ENCODE assay signal across 1 cellular context in the genomic region with DNA sequence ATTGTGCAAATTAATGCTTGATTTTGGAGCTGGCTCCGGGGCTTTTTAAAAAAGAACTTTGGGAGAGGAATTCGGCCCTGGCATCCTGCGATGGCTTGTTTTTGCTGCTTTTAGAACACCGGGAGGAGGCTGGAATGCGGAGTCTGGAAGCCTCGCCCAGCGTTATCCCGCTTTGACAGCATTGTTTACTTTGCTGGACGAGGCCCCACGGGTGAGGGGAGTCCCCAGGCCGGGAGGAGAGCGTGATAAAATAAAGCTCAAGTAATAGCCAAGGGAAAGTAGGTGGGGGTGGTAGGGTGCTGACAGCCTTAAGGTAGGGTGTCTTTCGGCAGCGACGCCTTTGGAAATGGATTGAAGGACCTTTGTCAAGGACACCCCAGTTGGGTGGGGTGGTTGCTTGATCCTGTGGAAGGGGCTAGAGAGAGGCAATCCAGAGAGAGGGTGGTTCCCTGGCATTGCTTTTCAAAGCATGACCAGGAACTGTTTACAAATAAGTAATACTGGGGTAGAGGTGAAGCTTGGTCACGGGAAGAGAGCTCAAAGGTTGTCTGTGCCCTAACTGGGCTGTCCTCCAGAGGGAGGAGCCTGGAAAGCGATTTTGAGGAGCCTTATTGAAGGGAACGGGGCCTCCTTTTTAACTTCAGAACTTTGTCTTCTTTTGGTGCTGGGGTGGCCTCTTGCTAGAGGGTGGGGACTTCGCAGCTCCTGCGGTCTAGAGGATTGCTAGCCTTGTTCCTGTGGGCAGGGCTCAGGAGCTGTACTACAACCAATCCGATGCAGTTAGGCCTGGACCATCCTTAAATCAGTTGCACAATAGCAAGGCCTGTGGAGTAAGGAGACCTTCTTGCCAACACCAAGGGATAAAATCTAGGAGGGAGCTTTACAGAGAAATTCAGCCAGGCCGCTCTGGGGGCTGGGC.
TF ChIP-seq lines count a peak whose summit lies in the region.

No MANE protein-coding gene starts in this region.

TF ChIP-seq in HepG2, 621 proteins besides CTCF, POLR2A, EP300 and RAD21 (continued from another document and continues in another):
- TF ChIP-seq, protein P1, sequence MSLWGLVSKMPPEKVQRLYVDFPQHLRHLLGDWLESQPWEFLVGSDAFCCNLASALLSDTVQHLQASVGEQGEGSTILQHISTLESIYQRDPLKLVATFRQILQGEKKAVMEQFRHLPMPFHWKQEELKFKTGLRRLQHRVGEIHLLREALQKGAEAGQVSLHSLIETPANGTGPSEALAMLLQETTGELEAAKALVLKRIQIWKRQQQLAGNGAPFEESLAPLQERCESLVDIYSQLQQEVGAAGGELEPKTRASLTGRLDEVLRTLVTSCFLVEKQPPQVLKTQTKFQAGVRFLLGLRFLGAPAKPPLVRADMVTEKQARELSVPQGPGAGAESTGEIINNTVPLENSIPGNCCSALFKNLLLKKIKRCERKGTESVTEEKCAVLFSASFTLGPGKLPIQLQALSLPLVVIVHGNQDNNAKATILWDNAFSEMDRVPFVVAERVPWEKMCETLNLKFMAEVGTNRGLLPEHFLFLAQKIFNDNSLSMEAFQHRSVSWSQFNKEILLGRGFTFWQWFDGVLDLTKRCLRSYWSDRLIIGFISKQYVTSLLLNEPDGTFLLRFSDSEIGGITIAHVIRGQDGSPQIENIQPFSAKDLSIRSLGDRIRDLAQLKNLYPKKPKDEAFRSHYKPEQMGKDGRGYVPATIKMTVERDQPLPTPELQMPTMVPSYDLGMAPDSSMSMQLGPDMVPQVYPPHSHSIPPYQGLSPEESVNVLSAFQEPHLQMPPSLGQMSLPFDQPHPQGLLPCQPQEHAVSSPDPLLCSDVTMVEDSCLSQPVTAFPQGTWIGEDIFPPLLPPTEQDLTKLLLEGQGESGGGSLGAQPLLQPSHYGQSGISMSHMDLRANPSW (CRISPR knock-in tag; IDR thresholded peaks at IDR 0.05; ENCODE audit: borderline replicate concordance): no peak
- no peak for TF ChIP-seq CREB3 (CRISPR knock-in tag; IDR thresholded peaks at IDR 0.05)
- TF ChIP-seq MEIS1 (CRISPR knock-in tag; IDR thresholded peaks at IDR 0.05; ENCODE audit: borderline replicate concordance): no peak
- TF ChIP-seq ZNF496 (CRISPR knock-in tag; IDR thresholded peaks at IDR 0.05; ENCODE audit: insufficient replicate concordance): no peak
- no peak for TF ChIP-seq MED8 (CRISPR knock-in tag; IDR thresholded peaks at IDR 0.05; ENCODE audit: insufficient replicate concordance)
- TF ChIP-seq ZNF562 (CRISPR knock-in tag; IDR thresholded peaks at IDR 0.05; ENCODE audit: borderline replicate concordance): no peak
- no peak for TF ChIP-seq ZNF251 (CRISPR knock-in tag; IDR thresholded peaks at IDR 0.05)
- TF ChIP-seq ZNF790 (CRISPR knock-in tag; IDR thresholded peaks at IDR 0.05; ENCODE audit: borderline replicate concordance): no peak
- no peak for TF ChIP-seq NFE2 (CRISPR knock-in tag; IDR thresholded peaks at IDR 0.05)
- TF ChIP-seq HDAC1 (CRISPR knock-in tag; IDR thresholded peaks at IDR 0.05): peak; percentile 69
- TF ChIP-seq, protein P2, sequence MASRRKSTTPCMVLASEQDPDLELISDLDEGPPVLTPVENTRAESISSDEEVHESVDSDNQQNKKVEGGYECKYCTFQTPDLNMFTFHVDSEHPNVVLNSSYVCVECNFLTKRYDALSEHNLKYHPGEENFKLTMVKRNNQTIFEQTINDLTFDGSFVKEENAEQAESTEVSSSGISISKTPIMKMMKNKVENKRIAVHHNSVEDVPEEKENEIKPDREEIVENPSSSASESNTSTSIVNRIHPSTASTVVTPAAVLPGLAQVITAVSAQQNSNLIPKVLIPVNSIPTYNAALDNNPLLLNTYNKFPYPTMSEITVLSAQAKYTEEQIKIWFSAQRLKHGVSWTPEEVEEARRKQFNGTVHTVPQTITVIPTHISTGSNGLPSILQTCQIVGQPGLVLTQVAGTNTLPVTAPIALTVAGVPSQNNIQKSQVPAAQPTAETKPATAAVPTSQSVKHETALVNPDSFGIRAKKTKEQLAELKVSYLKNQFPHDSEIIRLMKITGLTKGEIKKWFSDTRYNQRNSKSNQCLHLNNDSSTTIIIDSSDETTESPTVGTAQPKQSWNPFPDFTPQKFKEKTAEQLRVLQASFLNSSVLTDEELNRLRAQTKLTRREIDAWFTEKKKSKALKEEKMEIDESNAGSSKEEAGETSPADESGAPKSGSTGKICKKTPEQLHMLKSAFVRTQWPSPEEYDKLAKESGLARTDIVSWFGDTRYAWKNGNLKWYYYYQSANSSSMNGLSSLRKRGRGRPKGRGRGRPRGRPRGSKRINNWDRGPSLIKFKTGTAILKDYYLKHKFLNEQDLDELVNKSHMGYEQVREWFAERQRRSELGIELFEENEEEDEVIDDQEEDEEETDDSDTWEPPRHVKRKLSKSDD (CRISPR knock-in tag; IDR thresholded peaks at IDR 0.05; ENCODE audit: low read depth): no peak
- no peak for TF ChIP-seq KAT2B (IDR thresholded peaks at IDR 0.05; ENCODE audit: borderline replicate concordance, low read depth, low read length)
- TF ChIP-seq SMC3 (IDR thresholded peaks at IDR 0.05; ENCODE audit: low read length): no peak
- no peak for TF ChIP-seq ZNF160 (CRISPR knock-in tag; IDR thresholded peaks at IDR 0.05)
- TF ChIP-seq ZSCAN22 (CRISPR knock-in tag; IDR thresholded peaks at IDR 0.05): no peak
- no peak for TF ChIP-seq U2AF1 (optimal IDR thresholded peaks at IDR 0.05; ENCODE audit: low read depth, low read length)
- no peak for TF ChIP-seq ZNF75D (CRISPR knock-in tag; IDR thresholded peaks at IDR 0.05; ENCODE audit: borderline replicate concordance)
- TF ChIP-seq HMG20A (CRISPR knock-in tag; IDR thresholded peaks at IDR 0.05; ENCODE audit: borderline replicate concordance): peak; percentile 8; the same call in 1 of the 2 replicates
- no peak for TF ChIP-seq AGO1 (IDR thresholded peaks at IDR 0.05; ENCODE audit: low read depth, low read length, poor library complexity, severe bottlenecking)
- no peak for TF ChIP-seq MEF2D (CRISPR knock-in tag; IDR thresholded peaks at IDR 0.05)
- no peak for TF ChIP-seq SRSF4 (IDR thresholded peaks at IDR 0.05; ENCODE audit: low read depth, low read length, poor library complexity, severe bottlenecking)
- TF ChIP-seq, protein P3, sequence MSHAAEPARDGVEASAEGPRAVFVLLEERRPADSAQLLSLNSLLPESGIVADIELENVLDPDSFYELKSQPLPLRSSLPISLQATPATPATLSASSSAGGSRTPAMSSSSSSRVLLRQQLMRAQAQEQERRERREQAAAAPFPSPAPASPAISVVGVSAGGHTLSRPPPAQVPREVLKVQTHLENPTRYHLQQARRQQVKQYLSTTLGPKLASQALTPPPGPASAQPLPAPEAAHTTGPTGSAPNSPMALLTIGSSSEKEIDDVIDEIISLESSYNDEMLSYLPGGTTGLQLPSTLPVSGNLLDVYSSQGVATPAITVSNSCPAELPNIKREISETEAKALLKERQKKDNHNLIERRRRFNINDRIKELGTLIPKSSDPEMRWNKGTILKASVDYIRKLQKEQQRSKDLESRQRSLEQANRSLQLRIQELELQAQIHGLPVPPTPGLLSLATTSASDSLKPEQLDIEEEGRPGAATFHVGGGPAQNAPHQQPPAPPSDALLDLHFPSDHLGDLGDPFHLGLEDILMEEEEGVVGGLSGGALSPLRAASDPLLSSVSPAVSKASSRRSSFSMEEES (CRISPR knock-in tag; IDR thresholded peaks at IDR 0.05): peak; percentile 88
- TF ChIP-seq ZNF407 (CRISPR knock-in tag; IDR thresholded peaks at IDR 0.05; ENCODE audit: not compliant biosample characterization): no peak
- no peak for TF ChIP-seq ZBTB25 (CRISPR knock-in tag; IDR thresholded peaks at IDR 0.05)
- TF ChIP-seq, protein P4, sequence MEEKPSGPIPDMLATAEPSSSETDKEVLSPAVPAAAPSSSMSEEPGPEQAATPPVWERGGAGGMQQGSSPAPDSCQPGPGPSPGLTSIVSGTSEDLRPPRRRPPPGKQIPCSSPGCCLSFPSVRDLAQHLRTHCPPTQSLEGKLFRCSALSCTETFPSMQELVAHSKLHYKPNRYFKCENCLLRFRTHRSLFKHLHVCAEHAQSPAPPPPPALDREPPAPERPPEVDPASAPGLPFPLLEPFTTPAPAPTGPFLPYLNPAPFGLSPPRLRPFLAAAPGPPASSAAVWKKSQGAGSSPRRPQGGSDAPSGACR (CRISPR knock-in tag; IDR thresholded peaks at IDR 0.05): no peak
- TF ChIP-seq GMEB2 (CRISPR knock-in tag; IDR thresholded peaks at IDR 0.05; ENCODE audit: low read depth): no peak
- TF ChIP-seq MTA1 (CRISPR knock-in tag; IDR thresholded peaks at IDR 0.05; ENCODE audit: borderline replicate concordance): peak; percentile 21; the same call in 1 of the 2 replicates
- TF ChIP-seq ZNF644 (CRISPR knock-in tag; IDR thresholded peaks at IDR 0.05; ENCODE audit: low read depth): no peak
- no peak for TF ChIP-seq SMAD9 (CRISPR knock-in tag; IDR thresholded peaks at IDR 0.05)
- TF ChIP-seq ATF1 (CRISPR knock-in tag; IDR thresholded peaks at IDR 0.05): no peak
- peak; percentile 32; the same call in 1 of the 2 replicates for TF ChIP-seq ZNF335 (CRISPR knock-in tag; IDR thresholded peaks at IDR 0.05)
- TF ChIP-seq SIN3B (IDR thresholded peaks at IDR 0.05; ENCODE audit: low read length): no peak
- no peak for TF ChIP-seq ONECUT2 (CRISPR knock-in tag; IDR thresholded peaks at IDR 0.05)
- TF ChIP-seq TEAD2 (CRISPR knock-in tag; IDR thresholded peaks at IDR 0.05): no peak
